30 cellular contexts compared by ENCODE assay signal in the genomic region with DNA sequence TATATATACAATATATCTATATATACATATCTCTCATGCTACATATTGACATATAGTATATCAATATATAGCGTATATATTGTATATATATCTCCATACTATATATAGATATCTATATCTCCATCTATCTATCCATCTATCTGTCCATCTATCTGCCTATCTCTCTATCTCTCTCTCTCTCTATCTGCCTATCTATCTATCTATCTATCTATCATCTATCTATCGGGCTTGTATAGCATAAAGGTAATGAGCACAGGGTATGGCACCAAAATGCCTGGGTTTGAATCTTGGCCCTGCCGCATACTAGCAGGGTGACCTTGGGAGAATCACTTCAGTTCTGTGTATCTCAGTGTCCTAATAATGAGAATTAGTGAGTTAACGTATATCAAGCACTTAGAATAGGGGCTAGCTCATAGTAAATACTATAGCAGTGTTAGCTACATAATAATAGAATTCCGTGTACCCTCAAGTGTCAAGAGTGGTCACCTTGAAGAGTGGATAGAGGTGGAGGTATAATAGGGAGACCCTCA. TPM values are rescaled to one million over a fixed set of nuclear protein-coding genes. Genes with fewer than 3 reads are reported as not detected.
A peak's percentile ranks its signal among the peaks of the same experiment; 100 is the strongest.
DNase-seq lines count a peak whose midpoint lies in the region; ATAC-seq and TF ChIP-seq lines count a peak whose summit lies in the region.
"Had no signal": no experiment of that assay in that cellular context is flagged by ENCODE, and none has a peak within 500 bp of the region (broad histone marks: within the 10 kb centered on the region; RNA-seq: fewer than 3 reads in every experiment).

No MANE protein-coding gene starts in this region.

- H2AFZ ChIP-seq in Karpas-422 (ENCODE audit: low read length) = no peak overlapping the region
- H2AFZ ChIP-seq: PC-9 had no signal

- H3K4me2 ChIP-seq in Karpas-422 (ENCODE audit: low read depth, low read length, poor library complexity, severe bottlenecking) = no peak overlapping the region

- H3K27me3 ChIP-seq in left ventricle myocardium inferior (ENCODE audit: low read depth) (no peaks in the 10 kb centered on the region), duodenal mucosa (ENCODE audit: control insufficient read depth in 1 of 2, insufficient read depth in 2 of 2, low read length in 2 of 2) (peaks cover 0 to 4% of the 10 kb centered on the region in 2 donors), muscle layer of duodenum (ENCODE audit: low read depth, low read length) (no peaks in the 10 kb centered on the region), upper lobe of right lung (no peaks in the 10 kb centered on the region), Karpas-422 (ENCODE audit: low read length) (no peaks in the 10 kb centered on the region)
- H3K27me3 ChIP-seq: BE2C, brain microvascular endothelial cell, pancreas had no signal

- intact Hi-C loops in left ventricle myocardium inferior (cut with micrococcal nuclease) = no loop called here
- intact Hi-C loops in cardiac septum (cut with DNase I) = no loop called here
- intact Hi-C loops in upper lobe of right lung (cut with DNase I) = no loop called here

- peak overlapping the region; percentile 85 for H3K27ac ChIP-seq in left ventricle myocardium inferior (replicated peaks)
- no peak overlapping the region for H3K27ac ChIP-seq in duodenal mucosa (ENCODE audit: low read depth, low read length)
- peak overlapping the region; percentile 30 for H3K27ac ChIP-seq in muscle layer of duodenum (ENCODE audit: low read length)
- peak overlapping the region; percentile 68 for H3K27ac ChIP-seq in upper lobe of right lung
- no peak overlapping the region for H3K27ac ChIP-seq in Karpas-422 (ENCODE audit: low read length)
- H3K27ac ChIP-seq: brain microvascular endothelial cell, HL-60, PC-9, thoracic aorta had no signal

- H3K4me1 ChIP-seq in left ventricle myocardium inferior (peaks cover 11% of the 10 kb centered on the region), duodenal mucosa (ENCODE audit: control insufficient read depth in 1 of 2, insufficient read depth in 2 of 2, low read length in 2 of 2) (peaks cover 24% of the 10 kb centered on the region in 2 donors), muscle layer of duodenum (ENCODE audit: control insufficient read depth in 1 of 2, insufficient read depth in 2 of 2, low read length in 2 of 2) (no peaks in the 10 kb centered on the region), upper lobe of right lung (peaks cover 8% of the 10 kb centered on the region), Karpas-422 (ENCODE audit: low read length) (no peaks in the 10 kb centered on the region)

- no peak for TF ChIP-seq CTCF in left ventricle myocardium inferior (IDR thresholded peaks at IDR 0.05; ENCODE audit: borderline replicate concordance)
- TF ChIP-seq CTCF in upper lobe of right lung (IDR thresholded peaks at IDR 0.05) = no peak

- H3K9me3 ChIP-seq in left ventricle myocardium inferior (replicated peaks) (peaks cover 11% of the 10 kb centered on the region), duodenal mucosa (ENCODE audit: control insufficient read depth in 1 of 2, low read length in 2 of 2) (no peaks in the 10 kb centered on the region), muscle layer of duodenum (ENCODE audit: control insufficient read depth in 1 of 2, low read length in 2 of 2) (no peaks in the 10 kb centered on the region), upper lobe of right lung (no peaks in the 10 kb centered on the region), Karpas-422 (ENCODE audit: low read length) (no peaks in the 10 kb centered on the region; the same call in 1 of the 2 replicates)
- H3K9me3 ChIP-seq: BE2C, pancreas, thoracic aorta had no signal

- ATAC-seq in upper lobe of right lung = no peak
- no peak for ATAC-seq in HG03521 (IDR thresholded peaks at IDR 0.05; ENCODE audit: unreplicated experiment)
- no peak for ATAC-seq in HG03442 (IDR thresholded peaks at IDR 0.05; ENCODE audit: unreplicated experiment)
- ATAC-seq: Right ventricle myocardium inferior had no signal

- no peaks in the 10 kb centered on the region for H4K20me1 ChIP-seq in Karpas-422 (ENCODE audit: insufficient read depth, low read depth, low read length)

- H3K4me3 ChIP-seq in left ventricle myocardium inferior = peak overlapping the region; percentile 56
- H3K4me3 ChIP-seq in duodenal mucosa (ENCODE audit: low read depth in 1 of 2, low read length in 2 of 2) = peak overlapping the region; percentile 81 to 86
- H3K4me3 ChIP-seq in muscle layer of duodenum (ENCODE audit: low read depth in 1 of 2, low read length in 2 of 2) = peak overlapping the region in 1 of 2 donors; percentile 45
- H3K4me3 ChIP-seq in upper lobe of right lung = peak overlapping the region; percentile 37
- H3K4me3 ChIP-seq in Karpas-422 (ENCODE audit: low read length) = no peak overlapping the region
- H3K4me3 ChIP-seq: pancreas, PC-9, thoracic aorta had no signal

- peak overlapping the region; percentile 20 to 81 for H3K9ac ChIP-seq in duodenal mucosa (ENCODE audit: low read depth in 1 of 2, low read length in 2 of 2)
- no peak overlapping the region for H3K9ac ChIP-seq in Karpas-422 (ENCODE audit: low read length)

- H3K36me3 ChIP-seq in left ventricle myocardium inferior (no peaks in the 10 kb centered on the region), duodenal mucosa (ENCODE audit: control insufficient read depth in 1 of 2, insufficient read depth in 2 of 2, low read length in 2 of 2) (no peaks in the 10 kb centered on the region), muscle layer of duodenum (ENCODE audit: control insufficient read depth in 1 of 2, insufficient read depth in 2 of 2, low read length in 2 of 2) (no peaks in the 10 kb centered on the region), upper lobe of right lung (no peaks in the 10 kb centered on the region), Karpas-422 (ENCODE audit: insufficient read depth, low read length) (no peaks in the 10 kb centered on the region)
- H3K36me3 ChIP-seq: BE2C, brain microvascular endothelial cell, pancreas, thoracic aorta had no signal

- no peaks in the 10 kb centered on the region for H3K9me2 ChIP-seq in Karpas-422 (replicated peaks; ENCODE audit: insufficient read depth, low read length)

- DNase-seq in left ventricle myocardium inferior (no peak), cardiac septum (ENCODE audit: low spot score) (no peak), upper lobe of right lung (no peak), Karpas-422 (no peak)
- DNase-seq: activated CD4-positive, alpha-beta memory T cell treated with anti-CD3 and anti-CD28 coated beads for 36 hours; activated CD4-positive, alpha-beta T cell treated with anti-CD3 and anti-CD28 coated beads for 1 hour; activated CD8-positive, alpha-beta memory T cell treated with anti-CD3 and anti-CD28 coated beads, Interleukin-2, amount 50 U/mL, for 4 hours; amniotic stem cell; BE2C; brain microvascular endothelial cell; effector CD4-positive, alpha-beta T cell; H7; KG1; MM.1S; NCI-H2081; NCI-H526 treated with DMSO at 0.1 percent for 48 hours; pancreas; stimulated activated CD8-positive, alpha-beta memory T cell treated with anti-CD3 and anti-CD28 coated beads, Interleukin-4, amount 100 ng/mL, for 48 hours had no signal

- no peaks in the 10 kb centered on the region for H3K79me2 ChIP-seq in Karpas-422 (ENCODE audit: low read length)

RNA-seq across cellular contexts. Expression of a gene that starts 1.5 kb away (rescaled TPM):
- total RNA-seq in left ventricle myocardium inferior = 3.1 TPM
- 1.9 TPM for total RNA-seq in cardiac septum
- 14.1 TPM for total RNA-seq in upper lobe of right lung
- total RNA-seq in Karpas-422 (2014; rRNA removed; shearing (Covaris generic); ENCODE audit: low replicate concordance) = not detected in 2 replicates
- total RNA-seq: fibroblast of villous mesenchyme, H7, lung microvascular endothelial cell, neural crest cell had no signal

RNA-seq across cellular contexts. Expression of a gene that starts 56.4 kb away (rescaled TPM):
- total RNA-seq in left ventricle myocardium inferior = 4.3 TPM
- 6.2 TPM for total RNA-seq in cardiac septum
- 24.5 TPM for total RNA-seq in upper lobe of right lung
- not detected in 2 replicates for total RNA-seq in Karpas-422 (2014; rRNA removed; shearing (Covaris generic); ENCODE audit: low replicate concordance)
- total RNA-seq: lung microvascular endothelial cell; T-helper 2 cell treated with Interferon-gamma antibody and Interleukin-4, amounts not matched to agents 100 ng/mL and 5 ng/mL, for 36 hours had no signal

Comparison
In these comparisons a context has a peak if more than half of its experiments do, and no peak if none do; other contexts are left out.
1. H3K27ac ChIP-seq: peak in left ventricle myocardium inferior (single experiment), muscle layer of duodenum (single experiment) and upper lobe of right lung (single experiment); none in duodenal mucosa (single experiment) and Karpas-422 (single experiment).